ENCODE assay signal across 21 cellular contexts in genomic region chr16:24289301-24289700, GRCh38. TPM values are rescaled to one million over a fixed set of nuclear protein-coding genes. Genes with fewer than 3 reads are reported as not detected.
"Had no signal": no experiment of that assay in that cellular context is flagged by ENCODE, and none has a peak within 500 bp of the region (broad histone marks: within the 10 kb centered on the region; RNA-seq: fewer than 3 reads in every experiment).

No MANE protein-coding gene starts in this region.

- H3K4me1 ChIP-seq: SJCRH30 had no signal

- H3K36me3 ChIP-seq: SJCRH30 had no signal

- DNase-seq: NCI-H1092, NCI-H1105 treated with DMSO at 0.1 percent for 48 hours, NCI-H1417 treated with DMSO at 0.1 percent for 48 hours, NCI-H146, NCI-H1694 treated with DMSO at 0.1 percent for 48 hours, NCI-H2029, NCI-H2081 treated with DMSO at 0.1 percent for 48 hours, NCI-H2171, NCI-H226, NCI-H446, NCI-H510A treated with DMSO at 0.1 percent for 48 hours, NCI-H526, NCI-H748 treated with DMSO at 0.1 percent for 48 hours, SHP77 treated with DMSO at 0.1 percent for 48 hours, SJCRH30 had no signal

- ATAC-seq: K562, Right ventricle myocardium inferior, SK-N-SH treated with all-trans-retinoic acid at 6 μM for 48 hours had no signal

- H3K27me3 ChIP-seq: SJCRH30 had no signal

- H3K27ac ChIP-seq: SJCRH30 had no signal

- H3K4me3 ChIP-seq: K562, SJCRH30 had no signal

- H3K9me3 ChIP-seq: SJCRH30 had no signal

RNA-seq across cellular contexts. Expression of gene CACNG3, which starts 33.2 kb away (rescaled TPM):
- total RNA-seq: HT1080, K562, LHCN-M2, MCF 10A, Right ventricle myocardium inferior had no signal
